Comparison of ENCODE assay signal across 6 cellular contexts in the genomic region with DNA sequence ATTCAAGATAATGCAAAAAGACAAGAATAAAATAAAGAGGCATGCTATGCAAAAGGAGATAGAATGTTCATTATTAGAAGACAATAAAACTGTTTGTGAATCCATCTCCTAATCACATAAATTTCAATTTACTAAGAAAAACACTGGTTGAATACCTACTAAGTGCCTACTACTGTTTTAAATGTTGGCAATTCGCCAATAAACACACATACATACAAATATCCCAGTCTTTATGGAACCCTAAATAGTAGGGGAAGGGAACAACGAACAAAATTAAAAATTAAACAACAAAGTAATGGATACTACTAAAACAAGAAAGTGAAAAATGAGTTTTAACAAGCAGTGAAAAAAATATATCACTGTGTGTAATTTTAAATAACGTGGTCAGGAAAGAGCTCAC.
"Had no signal": no experiment of that assay in that cellular context is flagged by ENCODE, and none has a peak within 500 bp of the region (broad histone marks: within the 10 kb centered on the region; RNA-seq: fewer than 3 reads in every experiment).

No MANE protein-coding gene starts in this region.

- H3K9ac ChIP-seq: KMS-11 had no signal

- DNase-seq: IMR-90, Karpas-422, KBM-7, KG1 had no signal

- H3K4me2 ChIP-seq: KMS-11 had no signal

- H3K27ac ChIP-seq: HL-60, KMS-11 had no signal
